Comparison of ENCODE assay signal across 5 cellular contexts in genomic region chr7:21883501-21883900, GRCh38.
DNase-seq lines count a peak whose midpoint lies in the region; ATAC-seq, FAIRE-seq and TF ChIP-seq lines count a peak whose summit lies in the region.
"Not testable (repeated sequence)": the region's sequence is repeated elsewhere in the genome, so short reads cannot be mapped to it uniquely, and the experiment has no call there.

No MANE protein-coding gene starts in this region.

- not testable (repeated sequence) for H2AK5ac ChIP-seq in IMR-90 (ENCODE audit: low read depth, low read length)

- H3K9me3 ChIP-seq in IMR-90 (ENCODE audit: control insufficient read depth, insufficient read depth, low read length); endothelial cell of umbilical vein (replicated peaks; ENCODE audit: control insufficient read depth, insufficient read depth, low read length): not testable (repeated sequence)

- H2BK5ac ChIP-seq in IMR-90 (ENCODE audit: low read depth, low read length, poor library complexity, severe bottlenecking), result not testable (repeated sequence)

- not testable (repeated sequence) for H3K23ac ChIP-seq in IMR-90 (ENCODE audit: low read depth, low read length)

- not testable (repeated sequence) for H3K14ac ChIP-seq in IMR-90 (replicated peaks; ENCODE audit: low read depth, low read length)

- H3K36me3 ChIP-seq in IMR-90 (ENCODE audit: control insufficient read depth, insufficient read depth, low read length); bronchial epithelial cell (ENCODE audit: control insufficient read depth, insufficient read depth, low read length); endothelial cell of umbilical vein (ENCODE audit: control insufficient read depth in 2 of 2, extremely low read depth in 1 of 2, insufficient read depth in 2 of 2, low read length in 2 of 2): not testable (repeated sequence)

- H3K9ac ChIP-seq in IMR-90 (ENCODE audit: low read depth, low read length); endothelial cell of umbilical vein (replicated peaks; ENCODE audit: extremely low read depth, insufficient read depth, low read length): not testable (repeated sequence)

- not testable (repeated sequence) for DNase-seq in IMR-90; endothelial cell of umbilical vein (ENCODE audit: low read depth, low spot score)
- DNase-seq in bronchial epithelial cell (ENCODE audit: low read depth), result peak; percentile 15
- peak; percentile 37 for DNase-seq in fibroblast of villous mesenchyme (ENCODE audit: low read depth)
- DNase-seq in iris pigment epithelial cell (ENCODE audit: low read depth), result peak; percentile 14

- not testable (repeated sequence) for BruUV-seq in IMR-90 (replicated peaks; lab: Mats Ljungman, UMichigan); endothelial cell of umbilical vein (replicated peaks; lab: Mats Ljungman, UMichigan)

- H3K79me2 ChIP-seq in endothelial cell of umbilical vein (ENCODE audit: control insufficient read depth, insufficient read depth, low read length), result not testable (repeated sequence)

- not testable (repeated sequence) for H3K18ac ChIP-seq in IMR-90 (ENCODE audit: low read depth, low read length)

- H2AFZ ChIP-seq in IMR-90 (replicated peaks; ENCODE audit: low read length, poor library complexity); endothelial cell of umbilical vein (ENCODE audit: low read depth, low read length): not testable (repeated sequence)

- H2BK120ac ChIP-seq in IMR-90 (ENCODE audit: low read depth, low read length), result not testable (repeated sequence)

- H3K27ac ChIP-seq in IMR-90 (ENCODE audit: insufficient read depth, low read length); endothelial cell of umbilical vein (ENCODE audit: insufficient read depth, low read depth, low read length): not testable (repeated sequence)

- CTCF ChIA-PET in IMR-90 (lab: Yijun Ruan, JAX), result interaction anchor here (1.3 kb wide), 1 partner anchor 13 kb away, joined by 3 read pairs; no protein-coding TSS in a partner anchor
- CTCF ChIA-PET in endothelial cell of umbilical vein (lab: Charles Lee), result not testable (repeated sequence)

- H2BK20ac ChIP-seq in IMR-90 (ENCODE audit: low read depth, low read length), result not testable (repeated sequence)

- H4K5ac ChIP-seq in IMR-90 (ENCODE audit: low read depth, low read length), result not testable (repeated sequence)

- in situ Hi-C loops in IMR-90 (cut with MboI; ENCODE audit: low sequenced_read_pairs), result not testable (repeated sequence)

- not testable (repeated sequence) for H4K91ac ChIP-seq in IMR-90 (ENCODE audit: insufficient read depth, low read depth, low read length)

- not testable (repeated sequence) for H3K79me1 ChIP-seq in IMR-90 (ENCODE audit: low read depth in 1 of 2, low read length in 2 of 2)

- not testable (repeated sequence) for H3K56ac ChIP-seq in IMR-90 (ENCODE audit: extremely low read depth, insufficient read depth, low read length)

- not testable (repeated sequence) for H3K27me3 ChIP-seq in IMR-90 (ENCODE audit: control insufficient read depth, insufficient read depth, low read length); bronchial epithelial cell (ENCODE audit: control insufficient read depth, insufficient read depth, low read length); endothelial cell of umbilical vein (ENCODE audit: control insufficient read depth in 2 of 2, insufficient read depth in 2 of 2, low read length in 2 of 2)

- not testable (repeated sequence) for H3K4ac ChIP-seq in IMR-90 (ENCODE audit: low read depth, low read length)

- H3K4me2 ChIP-seq in IMR-90 (ENCODE audit: low read depth, low read length); endothelial cell of umbilical vein (ENCODE audit: insufficient read depth, low read length): not testable (repeated sequence)

- not testable (repeated sequence) for H3K4me3 ChIP-seq in IMR-90 (ENCODE audit: insufficient read depth, low read depth, low read length); bronchial epithelial cell (ENCODE audit: low read depth, low read length); endothelial cell of umbilical vein (replicated peaks in 1 of 3; ENCODE audit: insufficient read depth in 1 of 3, low read depth in 1 of 3, low read length in 3 of 3); fibroblast of villous mesenchyme (ENCODE audit: low read depth, low read length)

- TF ChIP-seq CTCF in IMR-90 (conservative IDR thresholded peaks at IDR 0.05; ENCODE audit: low read depth, low read length); bronchial epithelial cell (IDR thresholded peaks at IDR 0.05; ENCODE audit: insufficient read depth, low read length, severe bottlenecking); endothelial cell of umbilical vein (IDR thresholded peaks at IDR 0.05; ENCODE audit: extremely low read depth in 1 of 2, insufficient read depth in 1 of 2, low read depth in 1 of 2, low read length in 2 of 2); fibroblast of villous mesenchyme (IDR thresholded peaks at IDR 0.05; ENCODE audit: insufficient read depth, low read depth, low read length): not testable (repeated sequence)

- no CpG with 5 or more reads among the region's 2 CpGs for WGBS in IMR-90 (ENCODE audit: extremely low coverage in 2 of 2, insufficient read length in 1 of 2), 2 experiments

- H3K9me1 ChIP-seq in IMR-90 (ENCODE audit: insufficient read depth, low read length); endothelial cell of umbilical vein (replicated peaks; ENCODE audit: control insufficient read depth, extremely low read depth, insufficient read depth, low read length): not testable (repeated sequence)

- not testable (repeated sequence) for H3K4me1 ChIP-seq in IMR-90 (ENCODE audit: control insufficient read depth, insufficient read depth, low read length); endothelial cell of umbilical vein (ENCODE audit: control insufficient read depth, extremely low read depth, insufficient read depth, low read length)

- not testable (repeated sequence) for H4K20me1 ChIP-seq in IMR-90 (ENCODE audit: insufficient read depth, low read length); endothelial cell of umbilical vein (replicated peaks; ENCODE audit: control insufficient read depth, extremely low read depth, insufficient read depth, low read length)

- dilution Hi-C loops in IMR-90 (cut with HindIII; ENCODE audit: low sequenced_read_pairs, unreplicated experiment); endothelial cell of umbilical vein (cut with MboI; ENCODE audit: extremely low pct_ligation_motif_present, low sequenced_read_pairs): not testable (repeated sequence)

- peak; percentile 24; the same call in 1 of the 2 replicates for ATAC-seq in IMR-90 (ENCODE audit: low read depth)

- FAIRE-seq in bronchial epithelial cell (lab: Jason Lieb, UNC), result not testable (repeated sequence)
- FAIRE-seq in endothelial cell of umbilical vein (lab: Jason Lieb, UNC), result peak; percentile 35

- not testable (repeated sequence) for H2AK9ac ChIP-seq in IMR-90 (replicated peaks; ENCODE audit: low read depth, low read length, poor library complexity)

- TF ChIP-seq POLR2A in IMR-90 (IDR thresholded peaks at IDR 0.05; ENCODE audit: low read depth, low read length); endothelial cell of umbilical vein (IDR thresholded peaks at IDR 0.05; ENCODE audit: low read depth, low read length): not testable (repeated sequence)

- H2BK15ac ChIP-seq in IMR-90 (ENCODE audit: low read depth, low read length), result not testable (repeated sequence)

- POLR2A ChIA-PET in IMR-90 (lab: Charles Lee; ENCODE audit: unreplicated experiment), result not testable (repeated sequence)
- POLR2A ChIA-PET in endothelial cell of umbilical vein (lab: Charles Lee), result interaction anchor here (0.6 kb wide), 1 partner anchor 62 kb away, joined by 4 read pairs; no protein-coding TSS in a partner anchor

- not testable (repeated sequence) for H4K8ac ChIP-seq in IMR-90 (ENCODE audit: low read depth in 2 of 2, low read length in 2 of 2)

- intact Hi-C loops in IMR-90 (cut with micrococcal nuclease); endothelial cell of umbilical vein (cut with micrococcal nuclease): not testable (repeated sequence)

- TF ChIP-seq RAD21 in IMR-90 (IDR thresholded peaks at IDR 0.05; ENCODE audit: low read length), result not testable (repeated sequence)
